6 cellular contexts compared by ENCODE assay signal in genomic region chr2:74548285-74548918, GRCh38. TPM values are rescaled to one million over a fixed set of nuclear protein-coding genes. Genes with fewer than 3 reads are reported as not detected.
DNase-seq lines count a peak whose midpoint lies in the region; ATAC-seq and TF ChIP-seq lines count a peak whose summit lies in the region.

No MANE protein-coding gene starts in this region.

- H3K4me3 Mint-ChIP-seq in neural crest cell = peak overlapping the region; percentile 89

- in situ Hi-C loops in KBM-7 (cut with MboI; ENCODE audit: low pct_unique_long_range_greater_than_20kb, low sequenced_read_pairs) = no loop called here

- intact Hi-C loops in body of pancreas (cut with DNase I) = no loop called here

- no peak for ATAC-seq in body of pancreas
- no peak for ATAC-seq in foreskin keratinocyte

- peaks cover 9% of the 10 kb centered on the region for H3K36me3 Mint-ChIP-seq in neural crest cell (ENCODE audit: low read depth)

- peaks cover 20% of the 10 kb centered on the region for H3K4me1 ChIP-seq in body of pancreas
- H3K4me1 ChIP-seq in foreskin keratinocyte = no peaks in the 10 kb centered on the region

- H3K27ac ChIP-seq in body of pancreas (peak overlapping the region in 3 of 4 donors; percentile 40 to 62 (median 53)), foreskin keratinocyte (no peak overlapping the region)

- TF ChIP-seq CTCF in body of pancreas (IDR thresholded peaks at IDR 0.05) (no peak), neural crest cell (conservative IDR thresholded peaks at IDR 0.05) (no peak), GM10266 (IDR thresholded peaks at IDR 0.05; ENCODE audit: control insufficient read depth, insufficient read depth, low read depth, missing control alignments) (no peak), foreskin keratinocyte (conservative IDR thresholded peaks at IDR 0.05) (no peak)

- H3K36me3 ChIP-seq in body of pancreas (replicated peaks in 1 of 2; ENCODE audit: insufficient read depth in 1 of 2, low read depth in 2 of 2) = no peaks in the 10 kb centered on the region

- TF ChIP-seq POLR2A in body of pancreas (IDR thresholded peaks at IDR 0.05) = no peak

- H3K27me3 Mint-ChIP-seq in neural crest cell (ENCODE audit: low read depth) = peaks cover 9% of the 10 kb centered on the region

- H3K4me3 ChIP-seq in body of pancreas = peak overlapping the region; percentile 24 to 69

- DNase-seq in KBM-7 (peak; percentile 36), body of pancreas (no peak), neural crest cell (ENCODE audit: low read depth, low spot score) (no peak), GM10266 (ENCODE audit: extremely low spot score) (no peak), foreskin keratinocyte (no peak)
- no peak for DNase-seq in activated effector memory CD4-positive, alpha-beta T cell treated with Interleukin-2 at 50 U/mL for 16 hours

- H3K27ac Mint-ChIP-seq in neural crest cell (ENCODE audit: unreplicated experiment) = peak overlapping the region; percentile 7

- no peaks in the 10 kb centered on the region for H3K9me3 Mint-ChIP-seq in neural crest cell

- H3K4me1 Mint-ChIP-seq in neural crest cell = peaks cover 43% of the 10 kb centered on the region

- H3K9me3 ChIP-seq in body of pancreas = no peaks in the 10 kb centered on the region

- H3K27me3 ChIP-seq in body of pancreas = no peaks in the 10 kb centered on the region
- H3K27me3 ChIP-seq in foreskin keratinocyte = no peaks in the 10 kb centered on the region

- 15 to 32% methylated on average over 15 to 28 of the region's 28 CpGs for WGBS in body of pancreas, 2 donors

RNA-seq across cellular contexts. Expression of gene LOXL3, which starts 5.3 kb away (rescaled TPM):
- total RNA-seq in body of pancreas (1 to 10 TPM in 1 of 2 donors, under 1 TPM in 1; 0.33 to 3.1 TPM), neural crest cell (28.3 and 30.2 TPM in 2 replicates), foreskin keratinocyte (1.4 and 1.9 TPM in 2 replicates)
- polyA plus RNA-seq in foreskin keratinocyte = 1.2 and 1.8 TPM in 2 replicates

RNA-seq across cellular contexts. Expression of gene DOK1, which starts 6.1 kb away (rescaled TPM):
- 10 to 100 TPM in 1 of 2 donors, 1 to 10 TPM in 1; 9.2 to 15.3 TPM for total RNA-seq in body of pancreas
- 22.4 TPM in 2 replicates for total RNA-seq in neural crest cell
- 4.3 and 4.5 TPM in 2 replicates for total RNA-seq in foreskin keratinocyte
- 5.4 and 6.1 TPM in 2 replicates for polyA plus RNA-seq in foreskin keratinocyte

RNA-seq across cellular contexts. Expression of gene HTRA2, which starts 18.7 kb away (rescaled TPM):
- total RNA-seq in body of pancreas (10 to 100 TPM; 14.3 to 14.5 TPM), neural crest cell (44.7 and 45.4 TPM in 2 replicates), foreskin keratinocyte (35.6 and 37.1 TPM in 2 replicates)
- 39.8 and 40.3 TPM in 2 replicates for polyA plus RNA-seq in foreskin keratinocyte

RNA-seq across cellular contexts. Expression of gene AUP1, which starts 18.9 kb away (rescaled TPM):
- total RNA-seq in body of pancreas = 100 to 1,000 TPM in 1 of 2 donors, 10 to 100 TPM in 1; 82.5 to 170 TPM
- total RNA-seq in neural crest cell = 110 and 113 TPM in 2 replicates
- total RNA-seq in foreskin keratinocyte = 138 and 144 TPM in 2 replicates
- 177 and 180 TPM in 2 replicates for polyA plus RNA-seq in foreskin keratinocyte

RNA-seq across cellular contexts. Expression of gene DQX1, which starts 22.4 kb away (rescaled TPM):
- total RNA-seq in body of pancreas (1 to 10 TPM in 1 of 2 donors, not detected in 1; 2.0 TPM), neural crest cell (0.49 and 0.77 TPM in 2 replicates), foreskin keratinocyte (2.5 and 4.2 TPM in 2 replicates)
- 2.2 and 3.1 TPM in 2 replicates for polyA plus RNA-seq in foreskin keratinocyte
